In the genomic region with DNA sequence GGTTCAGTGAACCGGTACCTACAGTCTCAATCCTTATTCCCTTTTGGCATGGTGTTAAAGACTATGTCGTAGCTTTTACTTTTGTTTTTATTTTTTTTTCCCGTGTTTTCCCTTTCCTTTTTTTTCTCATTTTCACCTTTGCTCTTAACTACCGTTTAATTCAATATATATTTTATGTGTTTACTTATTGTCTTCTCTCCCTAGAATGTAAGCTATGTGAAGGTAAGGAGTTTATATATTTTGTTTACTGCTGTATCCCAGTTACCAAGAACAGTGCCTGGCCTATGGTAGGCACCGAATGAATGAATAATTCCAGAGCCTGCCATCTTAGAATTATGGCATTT, we compare ENCODE assay signal across 8 cellular contexts. TPM values are rescaled to one million over a fixed set of nuclear protein-coding genes. Genes with fewer than 3 reads are reported as not detected.
DNase-seq lines count a peak whose midpoint lies in the region; ATAC-seq and TF ChIP-seq lines count a peak whose summit lies in the region.

No MANE protein-coding gene starts in this region.

- POLR2A ChIA-PET in RWPE1 (lab: Yijun Ruan, JAX; ENCODE audit: low non-redundant PET) = interaction anchor here (0.6 kb wide), 1 partner anchor 19 kb away, joined by 4 read pairs; no protein-coding TSS in a partner anchor

- no peak for DNase-seq in GM06990 (ENCODE audit: extremely low read depth, insufficient read length)
- no peak for DNase-seq in RWPE1 (ENCODE audit: low spot score)
- no peak for DNase-seq in NCI-H526 treated with DMSO at 0.1 percent for 48 hours (lab: John Stamatoyannopoulos, UW)
- no peak for DNase-seq in putamen (ENCODE audit: low spot score)
- DNase-seq in left colon = no peak

- ATAC-seq in GM18909 (IDR thresholded peaks at IDR 0.05; ENCODE audit: poor library complexity, unreplicated experiment) (no peak), left colon (no peak)

- CTCF ChIA-PET in RWPE1 (lab: Yijun Ruan, JAX) = interaction anchor here (0.6 kb wide), 1 partner anchor 36 kb away, joined by 3 read pairs; no protein-coding TSS in a partner anchor

- H3K9ac ChIP-seq in rectal smooth muscle tissue (ENCODE audit: low read length) = peak overlapping the region; percentile 70

- TF ChIP-seq CTCF in GM06990 (IDR thresholded peaks at IDR 0.05; ENCODE audit: insufficient read depth, low read length, poor library complexity, severe bottlenecking) = no peak
- TF ChIP-seq CTCF in RWPE1 (conservative IDR thresholded peaks at IDR 0.05; ENCODE audit: low read depth) = no peak

- H3K4me3 ChIP-seq in GM06990 (replicated peaks; ENCODE audit: low read depth, low read length) = peak overlapping the region; percentile 75
- H3K4me3 ChIP-seq in esophagus (ENCODE audit: low read depth in 1 of 2, low read length in 2 of 2) = peak overlapping the region; percentile 60 to 75
- H3K4me3 ChIP-seq in rectal smooth muscle tissue (ENCODE audit: low read length) = peak overlapping the region; percentile 81

- H3K36me3 ChIP-seq in GM06990 (ENCODE audit: control insufficient read depth, insufficient read depth, low read length) (no peaks in the 10 kb centered on the region), esophagus (ENCODE audit: control insufficient read depth in 2 of 2, insufficient read depth in 2 of 2, low read length in 1 of 2) (no peaks in the 10 kb centered on the region), rectal smooth muscle tissue (ENCODE audit: control insufficient read depth, insufficient read depth, low read length) (no peaks in the 10 kb centered on the region)

- H3K27me3 ChIP-seq in GM06990 (replicated peaks; ENCODE audit: control insufficient read depth, insufficient read depth, low read length) = no peaks in the 10 kb centered on the region
- no peaks in the 10 kb centered on the region for H3K27me3 ChIP-seq in esophagus (ENCODE audit: control insufficient read depth in 1 of 2, insufficient read depth in 2 of 2, low read length in 2 of 2)
- H3K27me3 ChIP-seq in rectal smooth muscle tissue (ENCODE audit: control insufficient read depth, insufficient read depth, low read length) = no peaks in the 10 kb centered on the region

- intact Hi-C loops in left colon (cut with DNase I, micrococcal nuclease) = no loop called here

- 21 to 23% methylated on average over 5 of the region's 5 CpGs for WGBS in esophagus, 2 donors

- H3K4me1 ChIP-seq in esophagus (ENCODE audit: control insufficient read depth in 2 of 2, insufficient read depth in 2 of 2, low read length in 1 of 2) = peaks cover 0 to 2% of the 10 kb centered on the region in 2 donors
- H3K4me1 ChIP-seq in rectal smooth muscle tissue (ENCODE audit: control insufficient read depth, insufficient read depth, low read length) = peaks cover 5% of the 10 kb centered on the region

- H3K27ac ChIP-seq in RWPE1 = peak overlapping the region; percentile 80
- H3K27ac ChIP-seq in esophagus (ENCODE audit: low read depth in 2 of 2, low read length in 1 of 2) = peak overlapping the region; percentile 82 to 85
- H3K27ac ChIP-seq in rectal smooth muscle tissue (ENCODE audit: low read depth, low read length) = peak overlapping the region; percentile 88

- no peaks in the 10 kb centered on the region for H3K9me3 ChIP-seq in esophagus (ENCODE audit: control insufficient read depth in 2 of 2, insufficient read depth in 1 of 2, low read depth in 1 of 2, low read length in 1 of 2)

RNA-seq across cellular contexts. Expression of gene MLH3, which starts 0.3 kb away (rescaled TPM):
- polyA plus RNA-seq in esophagus = 1 to 10 TPM; 8.0 to 9.0 TPM
- 10 to 100 TPM; 19.6 to 27.0 TPM for total RNA-seq in left colon

RNA-seq across cellular contexts. Expression of gene ACYP1, which starts 12.3 kb away (rescaled TPM):
- 10 to 100 TPM; 12.0 to 24.1 TPM for polyA plus RNA-seq in esophagus
- total RNA-seq in left colon = 10 to 100 TPM; 14.8 to 20.3 TPM

RNA-seq across cellular contexts. Expression of gene ZC2HC1C, which starts 17.9 kb away (rescaled TPM):
- 1 to 10 TPM in 1 of 2 donors, under 1 TPM in 1; 0.88 to 3.3 TPM for polyA plus RNA-seq in esophagus
- 1 to 10 TPM; 3.9 to 4.8 TPM for total RNA-seq in left colon

RNA-seq across cellular contexts. Expression of gene EIF2B2, which starts 48.8 kb away (rescaled TPM):
- polyA plus RNA-seq in esophagus = 10 to 100 TPM; 13.3 to 42.9 TPM
- 10 to 100 TPM; 36.5 to 48.1 TPM for total RNA-seq in left colon
